In the genomic region with DNA sequence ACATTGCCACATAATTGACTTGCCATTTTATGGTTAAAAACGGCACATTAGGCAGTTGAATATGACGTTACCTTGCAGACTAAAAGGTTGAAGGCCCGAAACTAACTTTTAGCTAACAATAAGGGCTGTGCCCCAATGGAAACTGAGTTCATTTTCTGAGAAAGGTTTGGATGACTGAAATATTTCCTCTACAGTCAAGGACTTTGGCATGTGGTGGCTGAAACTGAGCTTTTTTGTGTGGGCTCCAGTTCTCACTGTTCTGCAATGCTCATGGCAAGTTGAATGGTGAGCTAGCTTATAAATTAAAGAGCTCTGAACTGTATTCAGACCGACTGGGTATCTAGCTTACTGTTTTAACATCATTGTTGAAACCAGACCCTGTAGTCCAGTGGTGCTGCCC, we compare ENCODE assay signal across 10 cellular contexts. TPM values are rescaled to one million over a fixed set of nuclear protein-coding genes. Genes with fewer than 3 reads are reported as not detected.
DNase-seq lines count a peak whose midpoint lies in the region; ATAC-seq and TF ChIP-seq lines count a peak whose summit lies in the region.
"Had no signal": no experiment of that assay in that cellular context is flagged by ENCODE, and none has a peak within 500 bp of the region (broad histone marks: within the 10 kb centered on the region; RNA-seq: fewer than 3 reads in every experiment).

No MANE protein-coding gene starts in this region.

- H2AK5ac ChIP-seq in trophoblast cell (ENCODE audit: low read length) = no peak overlapping the region

- DNase-seq in Ammon's horn (ENCODE audit: low spot score) (peak; percentile 38), endodermal cell (no peak), trophoblast cell (no peak), left lung (no peak)
- DNase-seq in activated CD4-positive, alpha-beta memory T cell treated with anti-CD3 and anti-CD28 coated beads, Interleukin-2, amount 10 ng/mL, durations not matched to agents 7 days and 5 days = peak; percentile 28
- DNase-seq: activated CD8-positive, alpha-beta memory T cell treated with anti-CD3 and anti-CD28 coated beads, Interleukin-2, amount 50 U/mL, for 48 hours had no signal

- ATAC-seq in GM18511 (IDR thresholded peaks at IDR 0.05; ENCODE audit: unreplicated experiment) = peak; percentile 67
- peak; percentile 71 for ATAC-seq in HG03025 (IDR thresholded peaks at IDR 0.05; ENCODE audit: low FRiP score, unreplicated experiment)
- no peak for ATAC-seq in GM21619 (IDR thresholded peaks at IDR 0.05; ENCODE audit: unreplicated experiment)
- ATAC-seq in left lung = no peak

- H3K4me1 ChIP-seq in endodermal cell (ENCODE audit: control insufficient read depth, insufficient read depth, low read length) = no peaks in the 10 kb centered on the region
- H3K4me1 ChIP-seq in trophoblast cell (ENCODE audit: control insufficient read depth in 1 of 2, insufficient read depth in 2 of 2, low read length in 2 of 2) = peaks cover 0 to 7% of the 10 kb centered on the region in 2 experiments
- peaks cover 0 to 5% of the 10 kb centered on the region in 2 donors for H3K4me1 ChIP-seq in left lung

- H3K4me3 ChIP-seq in endodermal cell (ENCODE audit: low read length) = no peak overlapping the region
- H3K4me3 ChIP-seq in trophoblast cell (ENCODE audit: low read depth, low read length) = no peak overlapping the region
- no peak overlapping the region for H3K4me3 ChIP-seq in left lung
- H3K4me3 ChIP-seq: BLaER1 had no signal

- H3K27ac ChIP-seq in endodermal cell (ENCODE audit: low read depth, low read length) (no peak overlapping the region), trophoblast cell (ENCODE audit: low read depth, low read length) (no peak overlapping the region), left lung (peak overlapping the region in 1 of 2 donors; percentile 0)
- H3K27ac ChIP-seq: BLaER1 had no signal

- no peak overlapping the region for H3K9ac ChIP-seq in endodermal cell (ENCODE audit: extremely low read depth, low read length, poor library complexity, severe bottlenecking)
- H3K9ac ChIP-seq in trophoblast cell (ENCODE audit: low read length) = no peak overlapping the region
- H3K9ac ChIP-seq: BLaER1 had no signal

- H4K8ac ChIP-seq in trophoblast cell (ENCODE audit: low read depth, low read length) = no peak overlapping the region

- WGBS in endodermal cell (ENCODE audit: insufficient coverage in 1 of 2, insufficient read length in 1 of 2), 2 experiments = 92 to 98% methylated on average over 4 of the region's 4 CpGs
- no CpG with 5 or more reads among the region's 4 CpGs for WGBS in trophoblast cell (ENCODE audit: extremely low coverage, insufficient coverage, insufficient read length)

- peaks cover 16% of the 10 kb centered on the region for H3K36me3 Mint-ChIP-seq in activated CD4-positive, alpha-beta memory T cell treated with anti-CD3 and anti-CD28 coated beads, Interleukin-2, amount 10 ng/mL, durations not matched to agents 7 days and 5 days (ENCODE audit: low read depth)
- no peaks in the 10 kb centered on the region for H3K36me3 Mint-ChIP-seq in endodermal cell (ENCODE audit: low read depth)

- peaks cover 4% of the 10 kb centered on the region for H3K27me3 Mint-ChIP-seq in activated CD4-positive, alpha-beta memory T cell treated with anti-CD3 and anti-CD28 coated beads, Interleukin-2, amount 10 ng/mL, durations not matched to agents 7 days and 5 days
- H3K27me3 Mint-ChIP-seq in endodermal cell (ENCODE audit: insufficient read depth) = no peaks in the 10 kb centered on the region

- no peak overlapping the region for H4K12ac ChIP-seq in trophoblast cell (ENCODE audit: low read depth, low read length)

- H3K79me2 ChIP-seq in trophoblast cell (ENCODE audit: control insufficient read depth, insufficient read depth, low read length, poor library complexity) = no peaks in the 10 kb centered on the region

- H3K23ac ChIP-seq in trophoblast cell (ENCODE audit: low read length) = no peak overlapping the region

- no peak overlapping the region for H3K4me2 ChIP-seq in trophoblast cell (ENCODE audit: low read length)

- H2BK5ac ChIP-seq in trophoblast cell (ENCODE audit: low read depth, low read length, poor library complexity) = no peak overlapping the region

- H2AFZ ChIP-seq in trophoblast cell (ENCODE audit: insufficient read depth, low read length, poor library complexity) = no peak overlapping the region

- H3K9me3 ChIP-seq in endodermal cell (ENCODE audit: control insufficient read depth, low read length) (peaks cover 24% of the 10 kb centered on the region), trophoblast cell (ENCODE audit: insufficient read depth, low read depth, low read length) (peaks cover 13% of the 10 kb centered on the region), left lung (peaks cover 0 to 10% of the 10 kb centered on the region in 2 donors)

- no peak overlapping the region for H3K4ac ChIP-seq in trophoblast cell (ENCODE audit: low read depth, low read length)

- H2BK12ac ChIP-seq in trophoblast cell (ENCODE audit: low read length) = no peak overlapping the region

- H3K36me3 ChIP-seq in endodermal cell (ENCODE audit: control insufficient read depth, insufficient read depth, low read length) (no peaks in the 10 kb centered on the region), trophoblast cell (ENCODE audit: control insufficient read depth in 1 of 2, insufficient read depth in 2 of 2, low read length in 2 of 2) (peaks cover 12 to 39% of the 10 kb centered on the region in 2 experiments), left lung (peaks cover 0 to 34% of the 10 kb centered on the region in 2 donors)
- H3K36me3 ChIP-seq: BLaER1 had no signal

- intact Hi-C loops in left lung (cut with DNase I) = no loop called here

- no peaks in the 10 kb centered on the region for H3K79me1 ChIP-seq in trophoblast cell (ENCODE audit: low read length)

- H3K4me3 Mint-ChIP-seq in activated CD4-positive, alpha-beta memory T cell treated with anti-CD3 and anti-CD28 coated beads, Interleukin-2, amount 10 ng/mL, durations not matched to agents 7 days and 5 days = no peak overlapping the region
- H3K4me3 Mint-ChIP-seq in endodermal cell = no peak overlapping the region

- POLR2A ChIA-PET in activated CD4-positive, alpha-beta memory T cell treated with anti-CD3 and anti-CD28 coated beads, Interleukin-2, amount 10 ng/mL, durations not matched to agents 7 days and 5 days (lab: Charles Lee) = interaction anchor here (1.6 to 2.2 kb wide), 3 partner anchors 15 to 53 kb away, joined by 6 to 9 read pairs (median 8); a partner anchor contains a TSS

- H3K18ac ChIP-seq in trophoblast cell (ENCODE audit: low read length) = no peak overlapping the region

- H3K4me1 Mint-ChIP-seq in activated CD4-positive, alpha-beta memory T cell treated with anti-CD3 and anti-CD28 coated beads, Interleukin-2, amount 10 ng/mL, durations not matched to agents 7 days and 5 days = peaks cover 28% of the 10 kb centered on the region
- H3K4me1 Mint-ChIP-seq in endodermal cell = no peaks in the 10 kb centered on the region

- H3K27me3 ChIP-seq in endodermal cell (ENCODE audit: control insufficient read depth, insufficient read depth, low read length, poor library complexity, severe bottlenecking) (no peaks in the 10 kb centered on the region), trophoblast cell (ENCODE audit: insufficient read depth, low read length) (no peaks in the 10 kb centered on the region), left lung (no peaks in the 10 kb centered on the region)
- H3K27me3 ChIP-seq: BLaER1 had no signal

- CTCF ChIA-PET in activated CD4-positive, alpha-beta memory T cell treated with anti-CD3 and anti-CD28 coated beads, Interleukin-2, amount 10 ng/mL, durations not matched to agents 7 days and 5 days (lab: Charles Lee) = interaction anchor here (1.3 to 1.4 kb wide), 2 partner anchors 11 kb away, joined by 3 to 4 read pairs; no protein-coding TSS in a partner anchor

- H3K9me3 Mint-ChIP-seq in activated CD4-positive, alpha-beta memory T cell treated with anti-CD3 and anti-CD28 coated beads, Interleukin-2, amount 10 ng/mL, durations not matched to agents 7 days and 5 days = peaks cover 17% of the 10 kb centered on the region
- peaks cover 24% of the 10 kb centered on the region for H3K9me3 Mint-ChIP-seq in endodermal cell

- H3K14ac ChIP-seq in trophoblast cell (ENCODE audit: low read length) = no peak overlapping the region

- TF ChIP-seq CTCF in endodermal cell (conservative IDR thresholded peaks at IDR 0.05) (no peak), left lung (IDR thresholded peaks at IDR 0.05) (no peak)

- H3K27ac Mint-ChIP-seq in activated CD4-positive, alpha-beta memory T cell treated with anti-CD3 and anti-CD28 coated beads, Interleukin-2, amount 10 ng/mL, durations not matched to agents 7 days and 5 days = peak overlapping the region; percentile 17
- H3K27ac Mint-ChIP-seq in endodermal cell = no peak overlapping the region

- no peak overlapping the region for H4K91ac ChIP-seq in trophoblast cell (ENCODE audit: low read depth, low read length)

- no peak overlapping the region for H2BK120ac ChIP-seq in trophoblast cell (ENCODE audit: insufficient read depth, low read length, poor library complexity)

RNA-seq across cellular contexts. Expression of a gene that starts 23.8 kb away (rescaled TPM):
- under 1 TPM in 1 of 2 experiments, not detected in 1; 0.30 TPM for total RNA-seq in activated CD4-positive, alpha-beta memory T cell treated with anti-CD3 and anti-CD28 coated beads, Interleukin-2, amount 10 ng/mL, durations not matched to agents 7 days and 5 days
- not detected for total RNA-seq in endodermal cell
- polyA plus RNA-seq in endodermal cell (2013, experiment 1 of 2) = 0.07 TPM
- not detected for polyA plus RNA-seq in endodermal cell (2013, experiment 2 of 2)
- 1.1 and 1.4 TPM in 2 replicates for polyA plus RNA-seq in trophoblast cell (2013)
- total RNA-seq in left lung = under 1 TPM; 0.09 to 0.18 TPM

RNA-seq across cellular contexts. Expression of a gene that starts 51.9 kb away (rescaled TPM):
- total RNA-seq in activated CD4-positive, alpha-beta memory T cell treated with anti-CD3 and anti-CD28 coated beads, Interleukin-2, amount 10 ng/mL, durations not matched to agents 7 days and 5 days = 100 to 1,000 TPM; 132 to 142 TPM
- total RNA-seq in endodermal cell (100 to 1,000 TPM; 122 to 168 TPM), left lung (100 to 1,000 TPM; 197 to 214 TPM)
- 166 TPM for polyA plus RNA-seq in endodermal cell (2013, experiment 1 of 2)
- polyA plus RNA-seq in endodermal cell (2013, experiment 2 of 2) = 158 TPM
- 181 and 185 TPM in 2 replicates for polyA plus RNA-seq in trophoblast cell (2013)

Comparison
In these comparisons a context has a peak if more than half of its experiments do, and no peak if none do; other contexts are left out.
1. DNase-seq: peak in Ammon's horn (single experiment) and activated CD4-positive, alpha-beta memory T cell treated with anti-CD3 and anti-CD28 coated beads, Interleukin-2, amount 10 ng/mL, durations not matched to agents 7 days and 5 days (single experiment); none in endodermal cell (single experiment), trophoblast cell (0 of 2) and left lung (0 of 2).
2. ATAC-seq: peak in GM18511 (single experiment) and HG03025 (single experiment); none in GM21619 (single experiment) and left lung (single experiment).